Comparison of ENCODE assay signal across 10 cellular contexts in the genomic region with DNA sequence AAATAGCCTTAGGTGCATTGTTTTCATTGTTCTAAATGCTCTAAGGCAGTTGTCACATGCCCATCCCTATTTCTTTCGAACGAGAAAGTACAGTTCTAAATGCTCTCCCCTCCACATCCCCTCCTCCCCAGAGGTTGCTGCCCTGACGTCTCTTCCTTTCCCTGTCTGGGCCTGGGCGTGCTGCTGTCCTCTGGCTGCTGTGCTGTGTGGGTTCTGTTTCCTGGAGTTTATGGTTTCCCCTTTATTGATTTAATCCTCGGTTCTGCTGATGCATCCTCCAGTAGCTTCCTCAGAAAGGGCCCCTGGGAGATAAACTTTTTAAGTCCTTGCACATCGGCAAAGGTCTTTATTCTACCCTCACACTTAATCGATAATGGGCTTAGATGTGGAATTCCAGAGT. TPM values are rescaled to one million over a fixed set of nuclear protein-coding genes. Genes with fewer than 3 reads are reported as not detected.
DNase-seq lines count a peak whose midpoint lies in the region; ATAC-seq and TF ChIP-seq lines count a peak whose summit lies in the region.
"Had no signal": no experiment of that assay in that cellular context is flagged by ENCODE, and none has a peak within 500 bp of the region (broad histone marks: within the 10 kb centered on the region; RNA-seq: fewer than 3 reads in every experiment).

No MANE protein-coding gene starts in this region.

- in situ Hi-C loops in GM23248 (cut with MboI): no loop called here

- intact Hi-C loops in sigmoid colon (cut with DNase I): no loop called here

- no peaks in the 10 kb centered on the region for H3K9me3 ChIP-seq in GM23248 (ENCODE audit: low read depth)
- no peaks in the 10 kb centered on the region for H3K9me3 ChIP-seq in sigmoid colon
- H3K9me3 ChIP-seq: thyroid gland had no signal

- TF ChIP-seq POLR2A in sigmoid colon (IDR thresholded peaks at IDR 0.05): no peak

- peak overlapping the region; percentile 99 for H2AFZ ChIP-seq in GM23248
- H2AFZ ChIP-seq: parathyroid adenoma had no signal

- TF ChIP-seq EP300 in sigmoid colon (IDR thresholded peaks at IDR 0.05): no peak

- DNase-seq in GM23248 (peak; percentile 76), SKM-1 (lab: John Stamatoyannopoulos, UW; ENCODE audit: unreplicated experiment) (peak; percentile 16), foreskin fibroblast (peak; percentile 20 to 54), sigmoid colon (no peak), DMS53 treated with DMSO at 0.1 percent for 48 hours (lab: John Stamatoyannopoulos, UW; ENCODE audit: unreplicated experiment) (no peak), hepatic stellate cell (ENCODE audit: low spot score) (no peak)

- no peaks in the 10 kb centered on the region for H3K9me2 ChIP-seq in GM23248 (ENCODE audit: insufficient read depth)

- peak overlapping the region; percentile 69 for H3K27ac ChIP-seq in GM23248
- peak overlapping the region; percentile 28 to 45 (median 31) for H3K27ac ChIP-seq in sigmoid colon
- H3K27ac ChIP-seq: parathyroid adenoma, thyroid gland had no signal

- peak overlapping the region; percentile 87 for H3K4me2 ChIP-seq in GM23248 (ENCODE audit: unreplicated experiment)

- H3K4me1 ChIP-seq in GM23248 (ENCODE audit: insufficient read depth) (peaks cover 36% of the 10 kb centered on the region), sigmoid colon (peaks cover 0 to 26% (median 17%) of the 10 kb centered on the region in 4 donors)
- H3K4me1 ChIP-seq: parathyroid adenoma had no signal

- WGBS in GM23248 (ENCODE audit: low coverage in 1 of 2, low lambda C conversion rate in 2 of 2, missing lambda C conversion rate in 2 of 2), 2 experiments: 7% methylated on average over 7 of the region's 7 CpGs
- 18 to 19% methylated on average over 7 of the region's 7 CpGs for whole genome bisulfite sequencing in sigmoid colon, 2 donors

- ATAC-seq in HG03354 (IDR thresholded peaks at IDR 0.05; ENCODE audit: poor library complexity, severe bottlenecking, unreplicated experiment): no peak
- ATAC-seq in HG02973 (IDR thresholded peaks at IDR 0.05; ENCODE audit: unreplicated experiment): no peak

- H3K4me3 ChIP-seq in GM23248 (peak overlapping the region; percentile 59), foreskin fibroblast (ENCODE audit: low read depth in 1 of 2, low read length in 2 of 2) (no peak overlapping the region), sigmoid colon (no peak overlapping the region)
- H3K4me3 ChIP-seq: thyroid gland had no signal

- H3F3A ChIP-seq in GM23248 (ENCODE audit: insufficient read depth): peaks cover 26% of the 10 kb centered on the region

- no peaks in the 10 kb centered on the region for H4K20me1 ChIP-seq in GM23248 (ENCODE audit: insufficient read depth)

- H3K36me3 ChIP-seq in GM23248 (ENCODE audit: low read depth): no peaks in the 10 kb centered on the region
- H3K36me3 ChIP-seq in sigmoid colon: no peaks in the 10 kb centered on the region
- H3K36me3 ChIP-seq: thyroid gland had no signal

- H3K79me2 ChIP-seq in GM23248 (ENCODE audit: insufficient read depth): 0 out of 2 replicates have a peak, but pooled peaks cover 3% of the 10 kb centered on the region
- H3K79me2 ChIP-seq: parathyroid adenoma had no signal

- TF ChIP-seq CTCF in foreskin fibroblast (IDR thresholded peaks at IDR 0.05; ENCODE audit: low read depth, low read length) (no peak), sigmoid colon (IDR thresholded peaks at IDR 0.05) (no peak)

- H3K27me3 ChIP-seq in GM23248 (replicated peaks; ENCODE audit: insufficient read depth) (no peaks in the 10 kb centered on the region), sigmoid colon (no peaks in the 10 kb centered on the region)
- H3K27me3 ChIP-seq: thyroid gland had no signal

- peak overlapping the region; percentile 77 for H3K9ac ChIP-seq in GM23248
- H3K9ac ChIP-seq: parathyroid adenoma had no signal

RNA-seq across cellular contexts. Expression of gene MVB12B, which starts 48.8 kb away (rescaled TPM):
- total RNA-seq in GM23248 (2014; rRNA removed; shearing (Covaris generic)): 5.5 and 8.3 TPM in 2 replicates
- polyA plus RNA-seq in GM23248 (2016; fragmentation: Nextera tagmentation; extraction: Ambion mirVana) (2.4 and 2.9 TPM in 2 replicates), sigmoid colon (1 to 10 TPM; 5.1 to 8.9 (median 6.0) TPM)
- 10 to 100 TPM; 12.2 to 14.4 (median 13.3) TPM for total RNA-seq in sigmoid colon

Comparison
In these comparisons a context has a peak if more than half of its experiments do, and no peak if none do; other contexts are left out.
1. DNase-seq: peak in GM23248 (single experiment), SKM-1 (single experiment) and foreskin fibroblast (2 of 2); none in sigmoid colon (single experiment), DMS53 treated with DMSO at 0.1 percent for 48 hours (single experiment) and hepatic stellate cell (single experiment).